Comparison of ENCODE assay signal across 25 cellular contexts in the genomic region with DNA sequence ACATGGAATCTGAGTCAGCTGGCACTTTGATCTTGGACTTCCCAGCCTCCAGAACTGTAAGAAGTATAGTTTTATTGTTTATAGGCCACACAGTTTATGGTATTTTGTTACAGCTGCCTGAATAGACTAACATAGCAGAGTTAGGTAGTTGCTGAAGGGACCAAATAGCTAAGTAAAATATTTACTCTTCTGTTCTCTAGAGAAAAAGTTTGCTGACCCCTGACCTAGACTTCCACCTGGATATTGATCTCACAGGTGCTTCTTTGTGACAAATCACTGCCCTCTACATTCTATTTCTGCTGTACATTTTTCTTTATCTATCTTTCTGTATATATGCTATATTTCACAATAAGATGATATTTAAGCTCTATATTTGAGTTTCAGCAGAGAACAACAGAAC.
"Had no signal": no experiment of that assay in that cellular context is flagged by ENCODE, and none has a peak within 500 bp of the region (broad histone marks: within the 10 kb centered on the region; RNA-seq: fewer than 3 reads in every experiment).

No MANE protein-coding gene starts in this region.

- H3K9me3 ChIP-seq: SK-N-SH had no signal

- H3K9me3 Mint-ChIP-seq: activated CD4-positive, alpha-beta memory T cell treated with anti-CD3 and anti-CD28 coated beads for 36 hours; activated CD4-positive, alpha-beta T cell treated with anti-CD3 and anti-CD28 coated beads, Interleukin-2, amount 10 ng/mL, durations not matched to agents 7 days and 5 days; activated naive CD4-positive, alpha-beta T cell treated with anti-CD3 and anti-CD28 coated beads, Interleukin-2, amount 50 U/mL, for 72 hours; activated T-cell treated with anti-CD3 and anti-CD28 coated beads, Interleukin-2, amount 50 U/mL, for 4 hours; IgD-negative memory B cell had no signal

- ATAC-seq: activated naive CD4-positive, alpha-beta T cell treated with anti-CD3 and anti-CD28 coated beads, Interleukin-2, amount 50 U/mL, for 72 hours; activated T-cell treated with anti-CD3 and anti-CD28 coated beads, Interleukin-2, amount 50 U/mL, for 4 hours; Panc1; Right ventricle myocardium inferior had no signal

- H3K27ac ChIP-seq: VCaP had no signal

- H3K36me3 Mint-ChIP-seq: activated CD4-positive, alpha-beta memory T cell treated with anti-CD3 and anti-CD28 coated beads for 36 hours; activated naive CD4-positive, alpha-beta T cell treated with anti-CD3 and anti-CD28 coated beads, Interleukin-2, amount 50 U/mL, for 72 hours; IgD-negative memory B cell had no signal

- DNase-seq: activated CD4-positive, alpha-beta memory T cell treated with anti-CD3 and anti-CD28 coated beads for 36 hours; activated CD4-positive, alpha-beta T cell treated with anti-CD3 and anti-CD28 coated beads, Interleukin-2, amount 10 ng/mL, durations not matched to agents 7 days and 5 days; activated CD4-positive, CD25-positive, alpha-beta regulatory T cell; activated CD8-positive, alpha-beta memory T cell treated with anti-CD3 and anti-CD28 coated beads for 24 hours; activated effector memory CD4-positive, alpha-beta T cell treated with anti-CD3 and anti-CD28 coated beads, Interleukin-2, amount 50 U/mL, for 16 hours; activated naive CD4-positive, alpha-beta T cell treated with Interleukin-2 at 50 U/mL for 16 hours; activated T-cell treated with anti-CD3 and anti-CD28 coated beads, Interleukin-2, amount 50 U/mL, for 4 hours; KG1; NCI-H1092; NCI-H1417; NCI-H1930; NCI-H2171 treated with DMSO at 0.1 percent for 48 hours; NCI-H345; NCI-H510A; NCI-H69; NK-92 treated with Interleukin-12 subunit alpha and Interleukin-12 subunit beta, amount 100 ng/mL, for 24 hours; OCI-M1; RPMI8226; SK-N-SH; T-helper 1 cell had no signal

- H3K27me3 Mint-ChIP-seq: activated CD4-positive, alpha-beta memory T cell treated with anti-CD3 and anti-CD28 coated beads for 36 hours; activated CD4-positive, alpha-beta T cell treated with anti-CD3 and anti-CD28 coated beads, Interleukin-2, amount 10 ng/mL, durations not matched to agents 7 days and 5 days had no signal

- H3K4me3 Mint-ChIP-seq: activated CD4-positive, alpha-beta memory T cell treated with anti-CD3 and anti-CD28 coated beads for 36 hours; activated CD4-positive, alpha-beta T cell treated with anti-CD3 and anti-CD28 coated beads, Interleukin-2, amount 10 ng/mL, durations not matched to agents 7 days and 5 days; activated T-cell treated with anti-CD3 and anti-CD28 coated beads, Interleukin-2, amount 50 U/mL, for 4 hours; IgD-negative memory B cell had no signal

- H3K27ac Mint-ChIP-seq: activated CD4-positive, alpha-beta memory T cell treated with anti-CD3 and anti-CD28 coated beads for 36 hours; activated CD4-positive, alpha-beta T cell treated with anti-CD3 and anti-CD28 coated beads, Interleukin-2, amount 10 ng/mL, durations not matched to agents 7 days and 5 days; activated naive CD4-positive, alpha-beta T cell treated with anti-CD3 and anti-CD28 coated beads, Interleukin-2, amount 50 U/mL, for 72 hours; IgD-negative memory B cell had no signal
